Comparison of ENCODE assay signal across 8 cellular contexts in genomic region chr6:43247115-43247999, GRCh38. TPM values are rescaled to one million over a fixed set of nuclear protein-coding genes. Genes with fewer than 3 reads are reported as not detected.
A peak's percentile ranks its signal among the peaks of the same experiment; 100 is the strongest.
DNase-seq lines count a peak whose midpoint lies in the region; ATAC-seq and TF ChIP-seq lines count a peak whose summit lies in the region.

No MANE protein-coding gene starts in this region.

- CTCF ChIA-PET in activated CD4-positive, alpha-beta memory T cell treated with anti-CD3 and anti-CD28 coated beads, Interleukin-2, amount 10 ng/mL, durations not matched to agents 7 days and 5 days (lab: Charles Lee): interaction anchor here (1.6 kb wide), 2 partner anchors 19 to 258 kb away, joined by 3 to 6 read pairs; partner anchors contain the start of gene DNPH1

- 2% methylated on average over 46 of the region's 46 CpGs for WGBS in ectodermal cell, 2 experiments
- WGBS in lung, 2 donors: 1 to 4% methylated on average over 43 to 46 of the region's 46 CpGs

- ATAC-seq in GM19025 (IDR thresholded peaks at IDR 0.05; ENCODE audit: low read depth, unreplicated experiment) (peak; percentile 88), HG03196 (IDR thresholded peaks at IDR 0.05; ENCODE audit: unreplicated experiment) (peak; percentile 90), lung (ENCODE audit: insufficient read depth, low FRiP score) (peak; percentile 95)

- H3K4me3 ChIP-seq in ectodermal cell (ENCODE audit: insufficient read depth, low read depth, low read length) (peak overlapping the region; percentile 53), lung (peak overlapping the region; percentile 41)

- H3K9me3 ChIP-seq in ectodermal cell (ENCODE audit: control insufficient read depth, low read length): no peaks in the 10 kb centered on the region
- H3K9me3 ChIP-seq in lung (ENCODE audit: control insufficient read depth in 2 of 2, insufficient read depth in 1 of 2, low read length in 1 of 2): no peaks in the 10 kb centered on the region

- H3K4me1 Mint-ChIP-seq in activated CD4-positive, alpha-beta memory T cell treated with anti-CD3 and anti-CD28 coated beads, Interleukin-2, amount 10 ng/mL, durations not matched to agents 7 days and 5 days: peaks cover 29% of the 10 kb centered on the region

- H3K36me3 Mint-ChIP-seq in activated CD4-positive, alpha-beta memory T cell treated with anti-CD3 and anti-CD28 coated beads, Interleukin-2, amount 10 ng/mL, durations not matched to agents 7 days and 5 days (ENCODE audit: low read depth): no peaks in the 10 kb centered on the region

- H3K27ac ChIP-seq in ectodermal cell (ENCODE audit: insufficient read depth, low read depth, low read length, poor library complexity, severe bottlenecking) (peak overlapping the region; percentile 67), lung (ENCODE audit: low read depth in 1 of 2, low read length in 1 of 2) (no peak overlapping the region)

- no peaks in the 10 kb centered on the region for H3K9me3 Mint-ChIP-seq in activated CD4-positive, alpha-beta memory T cell treated with anti-CD3 and anti-CD28 coated beads, Interleukin-2, amount 10 ng/mL, durations not matched to agents 7 days and 5 days

- peaks cover 21% of the 10 kb centered on the region for H3K4me1 ChIP-seq in ectodermal cell (ENCODE audit: control insufficient read depth, insufficient read depth, low read length)
- no peaks in the 10 kb centered on the region for H3K4me1 ChIP-seq in lung (ENCODE audit: control insufficient read depth in 2 of 2, insufficient read depth in 2 of 2, low read length in 2 of 2)

- DNase-seq in ACHN (peak; percentile 83), NCI-H510A treated with DMSO at 0.1 percent for 48 hours (lab: John Stamatoyannopoulos, UW) (peak; percentile 93), lung (ENCODE audit: low spot score) (peak; percentile 86)
- DNase-seq in activated CD4-positive, alpha-beta memory T cell treated with anti-CD3 and anti-CD28 coated beads, Interleukin-2, amount 10 ng/mL, durations not matched to agents 7 days and 5 days: peak; percentile 87
- DNase-seq in stimulated activated CD4-positive, alpha-beta T cell treated with anti-CD3 and anti-CD28 coated beads, TNF-alpha, amount 100 ng/mL, for 24 hours (ENCODE audit: low read depth in 3 of 3): peak; percentile 68 to 83 (median 68)

- peak overlapping the region; percentile 70 for H3K4me3 Mint-ChIP-seq in activated CD4-positive, alpha-beta memory T cell treated with anti-CD3 and anti-CD28 coated beads, Interleukin-2, amount 10 ng/mL, durations not matched to agents 7 days and 5 days

- peaks cover 20% of the 10 kb centered on the region for H3K27me3 Mint-ChIP-seq in activated CD4-positive, alpha-beta memory T cell treated with anti-CD3 and anti-CD28 coated beads, Interleukin-2, amount 10 ng/mL, durations not matched to agents 7 days and 5 days

- in situ Hi-C loops in ACHN (cut with HindIII; ENCODE audit: low pct_ligation_motif_present, low pct_unique_long_range_greater_than_20kb, low sequenced_read_pairs): no loop called here

- H3K27ac Mint-ChIP-seq in activated CD4-positive, alpha-beta memory T cell treated with anti-CD3 and anti-CD28 coated beads, Interleukin-2, amount 10 ng/mL, durations not matched to agents 7 days and 5 days: peak overlapping the region; percentile 52

- H3K27me3 ChIP-seq in ectodermal cell (ENCODE audit: control insufficient read depth, insufficient read depth, low read length, poor library complexity, severe bottlenecking): peaks cover 48% of the 10 kb centered on the region
- no peaks in the 10 kb centered on the region for H3K27me3 ChIP-seq in lung (ENCODE audit: control insufficient read depth, insufficient read depth)

- TF ChIP-seq CTCF in lung (IDR thresholded peaks at IDR 0.05; ENCODE audit: control extremely low read depth, extremely low read depth): no peak

- POLR2A ChIA-PET in activated CD4-positive, alpha-beta memory T cell treated with anti-CD3 and anti-CD28 coated beads, Interleukin-2, amount 10 ng/mL, durations not matched to agents 7 days and 5 days (lab: Charles Lee): interaction anchor here (0.7 to 1.6 kb wide), 4 partner anchors 18 to 181 kb away, joined by 3 to 6 read pairs (median 4); partner anchors contain the start of genes CRIP3 and DNPH1

- H3K36me3 ChIP-seq in ectodermal cell (ENCODE audit: control insufficient read depth, insufficient read depth, low read length): no peaks in the 10 kb centered on the region
- no peaks in the 10 kb centered on the region for H3K36me3 ChIP-seq in lung (ENCODE audit: control insufficient read depth in 2 of 2, insufficient read depth in 2 of 2, low read length in 2 of 2)

RNA-seq across cellular contexts. Expression of gene TTBK1, which starts 4.1 kb away (rescaled TPM):
- total RNA-seq in activated CD4-positive, alpha-beta memory T cell treated with anti-CD3 and anti-CD28 coated beads, Interleukin-2, amount 10 ng/mL, durations not matched to agents 7 days and 5 days: under 1 TPM; 0.30 TPM
- polyA plus RNA-seq in ectodermal cell (2013, experiment 1 of 4): 1.5 TPM
- polyA plus RNA-seq in ectodermal cell (2013, experiment 2 of 4): 2.3 TPM
- polyA plus RNA-seq in ectodermal cell (2013, experiment 3 of 4): 1.7 TPM
- 1.7 TPM for polyA plus RNA-seq in ectodermal cell (2013, experiment 4 of 4)
- under 1 TPM; 0.18 to 0.31 TPM for total RNA-seq in lung
- polyA plus RNA-seq in lung: under 1 TPM; 0.05 to 0.06 TPM

RNA-seq across cellular contexts. Expression of gene DNPH1, which starts 18.1 kb away (rescaled TPM):
- total RNA-seq in activated CD4-positive, alpha-beta memory T cell treated with anti-CD3 and anti-CD28 coated beads, Interleukin-2, amount 10 ng/mL, durations not matched to agents 7 days and 5 days: 10 to 100 TPM; 39.6 to 42.5 TPM
- polyA plus RNA-seq in ectodermal cell (2013, experiment 1 of 4): 76.0 TPM
- polyA plus RNA-seq in ectodermal cell (2013, experiment 2 of 4): 63.7 TPM
- 77.6 TPM for polyA plus RNA-seq in ectodermal cell (2013, experiment 3 of 4)
- 92.0 TPM for polyA plus RNA-seq in ectodermal cell (2013, experiment 4 of 4)
- total RNA-seq in lung: 10 to 100 TPM; 32.0 to 67.4 TPM
- 100 to 1,000 TPM; 102 to 135 TPM for polyA plus RNA-seq in lung

RNA-seq across cellular contexts. Expression of gene SLC22A7, which starts 50.7 kb away (rescaled TPM):
- not detected for total RNA-seq in activated CD4-positive, alpha-beta memory T cell treated with anti-CD3 and anti-CD28 coated beads, Interleukin-2, amount 10 ng/mL, durations not matched to agents 7 days and 5 days
- not detected for polyA plus RNA-seq in ectodermal cell (2013, experiment 1 of 4)
- not detected for polyA plus RNA-seq in ectodermal cell (2013, experiment 2 of 4)
- polyA plus RNA-seq in ectodermal cell (2013, experiment 3 of 4): not detected
- polyA plus RNA-seq in ectodermal cell (2013, experiment 4 of 4): not detected
- not detected for total RNA-seq in lung
- polyA plus RNA-seq in lung: not detected
